In genomic region chr7:143384148-143384547, GRCh38 we compare ENCODE assay signal across 12 cellular contexts. TPM values are rescaled to one million over a fixed set of nuclear protein-coding genes. Genes with fewer than 3 reads are reported as not detected.
DNase-seq lines count a peak whose midpoint lies in the region; ATAC-seq and TF ChIP-seq lines count a peak whose summit lies in the region.
"Had no signal": no experiment of that assay in that cellular context is flagged by ENCODE, and none has a peak within 500 bp of the region (broad histone marks: within the 10 kb centered on the region; RNA-seq: fewer than 3 reads in every experiment).

No MANE protein-coding gene starts in this region.

- H3K27me3 ChIP-seq in CD4-positive, CD25-positive, alpha-beta regulatory T cell (ENCODE audit: control insufficient read depth, insufficient read depth, low read length): no peaks in the 10 kb centered on the region
- no peaks in the 10 kb centered on the region for H3K27me3 ChIP-seq in RWPE2 (ENCODE audit: insufficient read depth, poor library complexity, severe bottlenecking)
- no peaks in the 10 kb centered on the region for H3K27me3 ChIP-seq in MM.1S (replicated peaks; ENCODE audit: insufficient read depth, low read length)

- H3K4me3 Mint-ChIP-seq in CD4-positive, CD25-positive, alpha-beta regulatory T cell: no peak overlapping the region
- H3K4me3 Mint-ChIP-seq in activated T-helper 17 cell treated with anti-CD3 and anti-CD28 coated beads, Interleukin-2, amount 50 U/mL, for 72 hours: no peak overlapping the region
- H3K4me3 Mint-ChIP-seq: activated CD4-positive, alpha-beta memory T cell treated with anti-CD3 and anti-CD28 coated beads for 36 hours; brain had no signal

- peak overlapping the region; percentile 36 for H3K27ac ChIP-seq in CD4-positive, CD25-positive, alpha-beta regulatory T cell (ENCODE audit: insufficient read depth, low read length, poor library complexity, severe bottlenecking)
- H3K27ac ChIP-seq in RWPE2 (ENCODE audit: poor library complexity, severe bottlenecking) (peak overlapping the region; percentile 92), MM.1S (ENCODE audit: low read length) (no peak overlapping the region)

- no peak overlapping the region for H2AFZ ChIP-seq in MM.1S (ENCODE audit: low read length)

- no peaks in the 10 kb centered on the region for H3K79me2 ChIP-seq in MM.1S (ENCODE audit: low read length)

- H3K9me3 ChIP-seq in CD4-positive, CD25-positive, alpha-beta regulatory T cell (ENCODE audit: control insufficient read depth in 2 of 2, low read length in 2 of 2): no peaks in the 10 kb centered on the region
- H3K9me3 ChIP-seq in RWPE2 (ENCODE audit: severe bottlenecking) (no peaks in the 10 kb centered on the region), MM.1S (replicated peaks; ENCODE audit: insufficient read depth, low read length) (no peaks in the 10 kb centered on the region)

- H3K36me3 ChIP-seq in CD4-positive, CD25-positive, alpha-beta regulatory T cell (ENCODE audit: control insufficient read depth, insufficient read depth, low read length): peaks cover 16% of the 10 kb centered on the region
- H3K36me3 ChIP-seq in RWPE2 (ENCODE audit: low read depth): peaks cover 71% of the 10 kb centered on the region
- no peaks in the 10 kb centered on the region for H3K36me3 ChIP-seq in MM.1S (replicated peaks; ENCODE audit: insufficient read depth, low read length)

- H4K20me1 ChIP-seq in MM.1S (ENCODE audit: insufficient read depth, low read length): no peaks in the 10 kb centered on the region

- peaks cover 4% of the 10 kb centered on the region for H3K36me3 Mint-ChIP-seq in CD4-positive, CD25-positive, alpha-beta regulatory T cell
- H3K36me3 Mint-ChIP-seq in activated T-helper 17 cell treated with anti-CD3 and anti-CD28 coated beads, Interleukin-2, amount 50 U/mL, for 72 hours (ENCODE audit: low read depth): peaks cover 35% of the 10 kb centered on the region

- no peak overlapping the region for H3K9ac ChIP-seq in MM.1S (ENCODE audit: low read length)

- no peak overlapping the region for H3K4me2 ChIP-seq in MM.1S (ENCODE audit: low read depth, low read length)

- peak overlapping the region; percentile 58 for H3K4me3 ChIP-seq in CD4-positive, CD25-positive, alpha-beta regulatory T cell (ENCODE audit: low read depth, low read length)
- H3K4me3 ChIP-seq in RWPE2 (ENCODE audit: severe bottlenecking) (no peak overlapping the region), fibroblast of mammary gland (ENCODE audit: control insufficient read depth, low read depth, low read length) (peak overlapping the region; percentile 93), retinal pigment epithelial cell (ENCODE audit: low read length) (peak overlapping the region; percentile 93), MM.1S (ENCODE audit: low read length) (no peak overlapping the region)

- H3K4me1 Mint-ChIP-seq in CD4-positive, CD25-positive, alpha-beta regulatory T cell: peaks cover 10 to 21% (median 10%) of the 10 kb centered on the region in 4 donors
- H3K4me1 Mint-ChIP-seq in activated T-helper 17 cell treated with anti-CD3 and anti-CD28 coated beads, Interleukin-2, amount 50 U/mL, for 72 hours: peaks cover 3% of the 10 kb centered on the region

- TF ChIP-seq CTCF in RWPE2 (IDR thresholded peaks at IDR 0.05; ENCODE audit: poor library complexity, severe bottlenecking) (no peak), fibroblast of mammary gland (conservative IDR thresholded peaks at IDR 0.05; ENCODE audit: control insufficient read depth, insufficient read depth, low read depth, low read length) (no peak), retinal pigment epithelial cell (conservative IDR thresholded peaks at IDR 0.05; ENCODE audit: low read depth, low read length) (no peak), MM.1S (IDR thresholded peaks at IDR 0.05; ENCODE audit: low read length) (no peak)

- no peak for DNase-seq in CD4-positive, CD25-positive, alpha-beta regulatory T cell
- DNase-seq in RWPE2 (ENCODE audit: low spot score): no peak
- peak; percentile 85 for DNase-seq in fibroblast of mammary gland (ENCODE audit: low read depth)
- no peak for DNase-seq in retinal pigment epithelial cell (ENCODE audit: low read depth)
- no peak for DNase-seq in MM.1S
- no peak for DNase-seq in stimulated activated naive CD8-positive, alpha-beta T cell treated with anti-CD3 and anti-CD28 coated beads, Interleukin-15, Interleukin-2, amounts not matched to agents 100 U/mL and 50 U/mL, for 24 hours
- no peak for DNase-seq in activated gamma-delta T cell (lab: John Stamatoyannopoulos, UW)
- DNase-seq: activated CD4-positive, alpha-beta memory T cell treated with anti-CD3 and anti-CD28 coated beads for 36 hours; NCI-H1105; stimulated activated naive CD4-positive, alpha-beta T cell treated with Interleukin-2 at 50 U/mL for 16 hours had no signal

- H3K27ac Mint-ChIP-seq in CD4-positive, CD25-positive, alpha-beta regulatory T cell: no peak overlapping the region
- no peak overlapping the region for H3K27ac Mint-ChIP-seq in activated T-helper 17 cell treated with anti-CD3 and anti-CD28 coated beads, Interleukin-2, amount 50 U/mL, for 72 hours
- H3K27ac Mint-ChIP-seq: brain had no signal

- peaks cover 63% of the 10 kb centered on the region for H3K4me1 ChIP-seq in CD4-positive, CD25-positive, alpha-beta regulatory T cell (ENCODE audit: control insufficient read depth, insufficient read depth, low read length, poor library complexity, severe bottlenecking)
- H3K4me1 ChIP-seq in RWPE2 (ENCODE audit: insufficient read depth, poor library complexity, severe bottlenecking) (peaks cover 12% of the 10 kb centered on the region), MM.1S (ENCODE audit: low read length) (peaks cover 7% of the 10 kb centered on the region)

- no peak for ATAC-seq in CD4-positive, CD25-positive, alpha-beta regulatory T cell (ENCODE audit: low read depth in 2 of 2)
- ATAC-seq in RWPE2 (ENCODE audit: low read depth): no peak
- no peak for ATAC-seq in activated T-helper 17 cell treated with anti-CD3 and anti-CD28 coated beads, Interleukin-2, amount 50 U/mL, for 72 hours (replicated peaks)
- ATAC-seq in stimulated activated naive CD8-positive, alpha-beta T cell treated with anti-CD3 and anti-CD28 coated beads, Interleukin-15, Interleukin-2, amounts not matched to agents 100 U/mL and 50 U/mL, for 24 hours: no peak

- H3K9me2 ChIP-seq in MM.1S (replicated peaks; ENCODE audit: insufficient read depth, low read length): no peaks in the 10 kb centered on the region

- H3K9me3 Mint-ChIP-seq in CD4-positive, CD25-positive, alpha-beta regulatory T cell: peaks cover 0 to 1% (median 0%) of the 10 kb centered on the region in 7 donors
- H3K9me3 Mint-ChIP-seq in activated T-helper 17 cell treated with anti-CD3 and anti-CD28 coated beads, Interleukin-2, amount 50 U/mL, for 72 hours: no peaks in the 10 kb centered on the region
- H3K9me3 Mint-ChIP-seq: activated CD4-positive, alpha-beta memory T cell treated with anti-CD3 and anti-CD28 coated beads for 36 hours; brain had no signal

- no peaks in the 10 kb centered on the region for H3F3A ChIP-seq in MM.1S (ENCODE audit: insufficient read depth, low read length)

- H3K27me3 Mint-ChIP-seq in CD4-positive, CD25-positive, alpha-beta regulatory T cell: no peaks in the 10 kb centered on the region
- no peaks in the 10 kb centered on the region for H3K27me3 Mint-ChIP-seq in activated T-helper 17 cell treated with anti-CD3 and anti-CD28 coated beads, Interleukin-2, amount 50 U/mL, for 72 hours
- H3K27me3 Mint-ChIP-seq: activated CD4-positive, alpha-beta memory T cell treated with anti-CD3 and anti-CD28 coated beads for 36 hours; brain had no signal

RNA-seq across cellular contexts. Expression of gene ZYX, which starts 3.0 kb away (rescaled TPM):
- 174 TPM for total RNA-seq in CD4-positive, CD25-positive, alpha-beta regulatory T cell
- 100 to 1,000 TPM in 1 of 4 donors, 10 to 100 TPM in 3; 81.1 to 105 (median 89.5) TPM for polyA plus RNA-seq in CD4-positive, CD25-positive, alpha-beta regulatory T cell
- 100 to 1,000 TPM; 116 to 146 TPM for total RNA-seq in activated T-helper 17 cell treated with anti-CD3 and anti-CD28 coated beads, Interleukin-2, amount 50 U/mL, for 72 hours

RNA-seq across cellular contexts. Expression of gene FAM131B, which starts 21.6 kb away (rescaled TPM):
- 0.27 TPM for total RNA-seq in CD4-positive, CD25-positive, alpha-beta regulatory T cell
- polyA plus RNA-seq in CD4-positive, CD25-positive, alpha-beta regulatory T cell: under 1 TPM in 3 of 4 donors, not detected in 1; 0.14 to 0.36 (median 0.35) TPM
- 1 to 10 TPM in 1 of 2 donors, under 1 TPM in 1; 0.85 to 1.1 TPM for total RNA-seq in activated T-helper 17 cell treated with anti-CD3 and anti-CD28 coated beads, Interleukin-2, amount 50 U/mL, for 72 hours

RNA-seq across cellular contexts. Expression of gene EPHA1, which starts 24.5 kb away (rescaled TPM):
- 5.0 TPM for total RNA-seq in CD4-positive, CD25-positive, alpha-beta regulatory T cell
- polyA plus RNA-seq in CD4-positive, CD25-positive, alpha-beta regulatory T cell: 10 to 100 TPM in 1 of 4 donors, 1 to 10 TPM in 3; 1.4 to 10.3 (median 4.8) TPM
- 1 to 10 TPM in 1 of 2 donors, under 1 TPM in 1; 0.65 to 1.8 TPM for total RNA-seq in activated T-helper 17 cell treated with anti-CD3 and anti-CD28 coated beads, Interleukin-2, amount 50 U/mL, for 72 hours

RNA-seq across cellular contexts. Expression of gene TAS2R60, which starts 59.1 kb away (rescaled TPM):
- total RNA-seq in CD4-positive, CD25-positive, alpha-beta regulatory T cell: 0.42 TPM
- under 1 TPM in 2 of 4 donors, not detected in 2; 0.19 to 0.20 TPM for polyA plus RNA-seq in CD4-positive, CD25-positive, alpha-beta regulatory T cell
- not detected for total RNA-seq in activated T-helper 17 cell treated with anti-CD3 and anti-CD28 coated beads, Interleukin-2, amount 50 U/mL, for 72 hours
- total RNA-seq: activated CD4-positive, alpha-beta memory T cell treated with anti-CD3 and anti-CD28 coated beads for 36 hours had no signal

Comparison
In these comparisons a context has a peak if more than half of its experiments do, and no peak if none do; other contexts are left out.
1. H3K4me3 ChIP-seq: peak in CD4-positive, CD25-positive, alpha-beta regulatory T cell (single experiment), fibroblast of mammary gland (single experiment) and retinal pigment epithelial cell (single experiment); none in RWPE2 (single experiment) and MM.1S (single experiment).